Comparison of ENCODE assay signal across 10 cellular contexts in the genomic region with DNA sequence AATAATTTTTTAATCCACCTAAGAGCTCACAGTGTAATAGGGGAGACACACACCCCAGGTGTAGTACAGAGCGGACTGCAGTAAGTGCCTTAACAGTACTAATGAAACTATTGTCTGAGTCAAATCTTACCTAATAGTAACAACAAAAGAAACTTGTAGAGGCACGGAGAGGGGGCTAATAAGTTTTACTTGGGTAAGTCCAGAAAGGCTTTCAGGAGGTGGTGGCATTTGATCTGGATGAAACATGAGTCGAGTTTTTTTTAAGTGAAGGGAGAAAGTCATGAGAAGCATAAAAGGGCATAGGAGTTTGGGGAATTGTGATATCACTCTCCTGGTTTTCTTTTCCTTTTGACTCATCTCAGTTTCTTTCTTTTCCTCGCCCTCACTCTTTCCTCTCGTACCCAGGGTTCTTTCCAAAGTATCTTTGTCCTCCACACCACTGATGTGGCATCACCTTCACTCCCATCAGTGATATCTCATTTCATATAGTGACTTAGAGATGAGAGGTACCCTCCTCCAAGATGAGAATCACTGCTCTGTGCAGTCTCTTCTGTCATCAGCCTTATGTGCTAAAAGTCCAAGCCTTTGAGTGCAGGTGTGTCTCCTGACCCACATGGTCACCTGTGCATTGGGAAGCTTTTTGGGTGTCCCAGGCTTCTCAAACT. TPM values are rescaled to one million over a fixed set of nuclear protein-coding genes. Genes with fewer than 3 reads are reported as not detected.
DNase-seq lines count a peak whose midpoint lies in the region; ATAC-seq, FAIRE-seq and TF ChIP-seq lines count a peak whose summit lies in the region.
"Had no signal": no experiment of that assay in that cellular context is flagged by ENCODE, and none has a peak within 500 bp of the region (broad histone marks: within the 10 kb centered on the region; RNA-seq: fewer than 3 reads in every experiment).

No MANE protein-coding gene starts in this region.

- H3K9me3 ChIP-seq in heart left ventricle (peaks cover 0 to 14% (median 0%) of the 10 kb centered on the region in 12 donors), keratinocyte (ENCODE audit: control insufficient read depth, low read depth, low read length) (no peaks in the 10 kb centered on the region), upper lobe of left lung (peaks cover 0 to 3% (median 0%) of the 10 kb centered on the region in 4 donors)

- ATAC-seq in heart left ventricle (no peak), left ventricle myocardium superior (no peak), T-cell (replicated peaks in 1 of 4) (no peak), upper lobe of left lung (ENCODE audit: low FRiP score in 2 of 2) (no peak), GM18498 (IDR thresholded peaks at IDR 0.05; ENCODE audit: unreplicated experiment) (no peak)
- ATAC-seq: mucosa of descending colon had no signal

- H3K27ac Mint-ChIP-seq in T-cell: no peak overlapping the region

- peaks cover 25% of the 10 kb centered on the region for H4K20me1 ChIP-seq in keratinocyte (ENCODE audit: control insufficient read depth, extremely low read depth, insufficient read depth, low read length)

- H3K9me3 Mint-ChIP-seq in T-cell: peaks cover 0 to 3% (median 0%) of the 10 kb centered on the region in 3 donors

- peaks cover 4% of the 10 kb centered on the region for H3K9me1 ChIP-seq in keratinocyte (ENCODE audit: control insufficient read depth, extremely low read depth, insufficient read depth, low read length)

- peak overlapping the region in 11 of 12 donors; percentile 99 to 100 (median 100) for H3K27ac ChIP-seq in heart left ventricle
- H3K27ac ChIP-seq in keratinocyte (ENCODE audit: control insufficient read depth, insufficient read depth, low read length): peak overlapping the region; percentile 4
- H3K27ac ChIP-seq in upper lobe of left lung: peak overlapping the region; percentile 96 to 100 (median 98)

- peaks cover 7% of the 10 kb centered on the region for H3K36me3 Mint-ChIP-seq in T-cell

- H3K4me3 Mint-ChIP-seq in T-cell: peak overlapping the region in 2 of 3 donors; percentile 4 to 81

- no peak overlapping the region for H2AFZ ChIP-seq in keratinocyte (ENCODE audit: control insufficient read depth, low read length)

- no peak for TF ChIP-seq EP300 in upper lobe of left lung (IDR thresholded peaks at IDR 0.05)

- FAIRE-seq in keratinocyte (lab: Jason Lieb, UNC): no peak

- H3K9ac ChIP-seq in keratinocyte (ENCODE audit: control insufficient read depth, extremely low read depth, insufficient read depth, low read length): peak overlapping the region; percentile 95

- H3K36me3 ChIP-seq in heart left ventricle: peaks cover 0 to 34% (median 19%) of the 10 kb centered on the region in 9 donors
- peaks cover 13 to 32% of the 10 kb centered on the region in 2 experiments for H3K36me3 ChIP-seq in keratinocyte (ENCODE audit: control insufficient read depth in 2 of 2, extremely low read depth in 1 of 2, insufficient read depth in 2 of 2, low read length in 2 of 2)
- H3K36me3 ChIP-seq in upper lobe of left lung: peaks cover 0 to 25% (median 6%) of the 10 kb centered on the region in 4 donors

- DNase-seq in heart left ventricle (no peak), left ventricle myocardium superior (no peak), T-cell (no peak), keratinocyte (ENCODE audit: low read depth, low spot score) (no peak), upper lobe of left lung (no peak), AG08395 (ENCODE audit: low spot score) (no peak)
- no peak for DNase-seq in activated CD4-positive, alpha-beta T cell treated with anti-CD3 and anti-CD28 coated beads for 4 hours
- DNase-seq: DND-41 had no signal

- H3K4me2 ChIP-seq in keratinocyte (ENCODE audit: control insufficient read depth, extremely low read depth, insufficient read depth, low read depth, low read length): peak overlapping the region; percentile 64

- dilution Hi-C loops in keratinocyte (cut with MboI; ENCODE audit: extremely low pct_ligation_motif_present, low sequenced_read_pairs): no loop called here

- POLR2A ChIA-PET in T-cell (lab: Charles Lee): no interaction called here

- peaks cover 35 to 39% of the 10 kb centered on the region in 2 donors for H3K27me3 Mint-ChIP-seq in T-cell

- H3K27me3 ChIP-seq in heart left ventricle (no peaks in the 10 kb centered on the region), keratinocyte (ENCODE audit: control insufficient read depth, extremely low read depth, insufficient read depth, low read length) (no peaks in the 10 kb centered on the region), upper lobe of left lung (no peaks in the 10 kb centered on the region)

- TF ChIP-seq CTCF in heart left ventricle (IDR thresholded peaks at IDR 0.05) (no peak), keratinocyte (optimal IDR thresholded peaks at IDR 0.05 in 1 of 3, IDR thresholded peaks at IDR 0.05 in 1 of 3, conservative IDR thresholded peaks at IDR 0.05 in 1 of 3; ENCODE audit: extremely low read depth in 1 of 3, insufficient read depth in 2 of 3, low read length in 3 of 3) (no peak), upper lobe of left lung (IDR thresholded peaks at IDR 0.05) (no peak)

- peaks cover 63% of the 10 kb centered on the region for H3K79me2 ChIP-seq in keratinocyte (ENCODE audit: control insufficient read depth, insufficient read depth, low read length)

- intact Hi-C loops in heart left ventricle (cut with DNase I): loop anchor here in 1 of 10 donors (5.0 kb wide), 1 partner anchor 52 kb away; no protein-coding TSS in a partner anchor
- intact Hi-C loops in left ventricle myocardium superior (cut with micrococcal nuclease): no loop called here

- TF ChIP-seq POLR2A in heart left ventricle (IDR thresholded peaks at IDR 0.05): no peak
- no peak for TF ChIP-seq POLR2A in upper lobe of left lung (IDR thresholded peaks at IDR 0.05)

- CTCF ChIA-PET in T-cell (lab: Charles Lee): no interaction called here

- peak overlapping the region in 10 of 12 donors; percentile 63 to 100 (median 96) for H3K4me3 ChIP-seq in heart left ventricle
- peak overlapping the region; percentile 56 to 94 (median 91) for H3K4me3 ChIP-seq in keratinocyte (ENCODE audit: control insufficient read depth in 2 of 3, extremely low read depth in 1 of 3, insufficient read depth in 2 of 3, low read depth in 1 of 3, low read length in 3 of 3)
- H3K4me3 ChIP-seq in upper lobe of left lung: peak overlapping the region in 2 of 4 donors; percentile 78 to 92

- WGBS in heart left ventricle, 4 donors: 88 to 94% (median 90%) methylated on average over 5 of the region's 5 CpGs
- WGBS in upper lobe of left lung, 2 donors: 90% methylated on average over 5 of the region's 5 CpGs

- H3K4me1 Mint-ChIP-seq in T-cell: peaks cover 12 to 27% (median 21%) of the 10 kb centered on the region in 3 donors

- peaks cover 13 to 51% (median 34%) of the 10 kb centered on the region in 12 donors for H3K4me1 ChIP-seq in heart left ventricle
- H3K4me1 ChIP-seq in keratinocyte (ENCODE audit: control insufficient read depth, extremely low read depth, insufficient read depth, low read length): peaks cover 20% of the 10 kb centered on the region
- peaks cover 23 to 56% (median 35%) of the 10 kb centered on the region in 4 donors for H3K4me1 ChIP-seq in upper lobe of left lung

RNA-seq across cellular contexts. Expression of a gene that starts 2.0 kb away (rescaled TPM):
- total RNA-seq in heart left ventricle: 100 to 1,000 TPM; 331 to 460 (median 410) TPM
- polyA plus RNA-seq in heart left ventricle: 100 to 1,000 TPM; 140 to 282 TPM
- total RNA-seq in left ventricle myocardium superior: 296 TPM
- 10 to 100 TPM; 13.5 to 33.3 (median 18.5) TPM for total RNA-seq in T-cell
- 95.9 to 175 TPM (median 119 TPM) in 3 replicates for polyA plus RNA-seq in keratinocyte
- 715 TPM for polyA plus RNA-seq in keratinocyte (2011; ENCODE audit: low read depth)
- polyA plus RNA-seq in keratinocyte (2011; cell fraction: cytosol; rRNA removed): 146 and 162 TPM in 2 replicates
- 312 and 363 TPM in 2 replicates for polyA plus RNA-seq in keratinocyte (2011; cell fraction: nucleus; rRNA removed)
- polyA plus RNA-seq in keratinocyte (2012; ENCODE audit: low replicate concordance): 166 and 236 TPM in 2 replicates
- polyA minus RNA-seq in keratinocyte: 143 to 440 TPM (median 257 TPM) in 3 replicates
- 173 TPM for polyA minus RNA-seq in keratinocyte (2011; cell fraction: cytosol; rRNA and poly(A)+ RNA removed)
- polyA minus RNA-seq in keratinocyte (2011; cell fraction: nucleus; rRNA and poly(A)+ RNA removed): 215 and 332 TPM in 2 replicates
- total RNA-seq in upper lobe of left lung: 100 to 1,000 TPM; 352 to 505 (median 415) TPM

Comparison
In these comparisons a context has a peak if more than half of its experiments do, and no peak if none do; other contexts are left out.
1. H3K27ac ChIP-seq: peak in every context shown above with its lines; median percentile 100 in heart left ventricle; 98 in upper lobe of left lung; 4 in keratinocyte.